Comparison of ENCODE assay signal across 20 cellular contexts in genomic region chr22:26499188-26499703, GRCh38.
"Had no signal": no experiment of that assay in that cellular context is flagged by ENCODE, and none has a peak within 500 bp of the region (broad histone marks: within the 10 kb centered on the region; RNA-seq: fewer than 3 reads in every experiment).

No MANE protein-coding gene starts in this region.

- H3K4me3 Mint-ChIP-seq: activated CD8-positive, alpha-beta T cell treated with anti-CD3 and anti-CD28 coated beads, Interleukin-2, amount 10 ng/mL, durations not matched to agents 7 days and 5 days; activated naive CD4-positive, alpha-beta T cell treated with anti-CD3 and anti-CD28 coated beads, Interleukin-2, amount 50 U/mL, for 24 hours; activated T-cell treated with anti-CD3 and anti-CD28 coated beads, Interleukin-2, amount 50 U/mL, for 4 hours; natural killer cell treated with Interleukin-12 subunit alpha and Interleukin-12 subunit beta and Interleukin-15 and Interleukin-18, amount 100 ng/mL, for 72 hours; stimulated activated memory B cell treated with anti-CD40 and anti-IgM and Interleukin-4, amounts not matched to agents 10 μg/mL and 1 μg/mL and 100 μg/mL, for 72 hours; T-cell had no signal

- H3K27me3 ChIP-seq: body of pancreas, colonic mucosa, neutrophil, spleen, upper lobe of right lung had no signal

- H3K9ac ChIP-seq: parathyroid adenoma had no signal

- H3K27ac Mint-ChIP-seq: activated CD8-positive, alpha-beta T cell treated with anti-CD3 and anti-CD28 coated beads, Interleukin-2, amount 10 ng/mL, durations not matched to agents 7 days and 5 days; activated naive CD4-positive, alpha-beta T cell treated with anti-CD3 and anti-CD28 coated beads, Interleukin-2, amount 50 U/mL, for 24 hours; natural killer cell treated with Interleukin-12 subunit alpha and Interleukin-12 subunit beta and Interleukin-15 and Interleukin-18, amount 100 ng/mL, for 72 hours; stimulated activated memory B cell treated with anti-CD40 and anti-IgM and Interleukin-4, amounts not matched to agents 10 μg/mL and 1 μg/mL and 100 μg/mL, for 72 hours had no signal

- DNase-seq: activated CD4-positive, alpha-beta T cell treated with anti-CD3 and anti-CD28 coated beads for 48 hours; activated CD4-positive, CD25-positive, alpha-beta regulatory T cell; activated CD8-positive, alpha-beta T cell treated with anti-CD3 and anti-CD28 coated beads, Interleukin-2, amount 10 ng/mL, durations not matched to agents 7 days and 5 days; activated T-cell treated with anti-CD3 and anti-CD28 coated beads, Interleukin-2, amount 50 U/mL, for 4 hours; amniotic stem cell; body of pancreas; central memory CD4-positive, alpha-beta T cell; colonic mucosa; mesendoderm; spleen; stimulated activated CD4-positive, alpha-beta T cell treated with anti-CD3 and anti-CD28 coated beads, Interleukin-4, amount 100 ng/mL, for 4 hours; T-cell; T1000; upper lobe of right lung had no signal

- H3K79me2 ChIP-seq: parathyroid adenoma had no signal

- H3K9me3 Mint-ChIP-seq: activated naive CD4-positive, alpha-beta T cell treated with anti-CD3 and anti-CD28 coated beads, Interleukin-2, amount 50 U/mL, for 24 hours; activated T-cell treated with anti-CD3 and anti-CD28 coated beads, Interleukin-2, amount 50 U/mL, for 4 hours; natural killer cell treated with Interleukin-12 subunit alpha and Interleukin-12 subunit beta and Interleukin-15 and Interleukin-18, amount 100 ng/mL, for 72 hours; stimulated activated memory B cell treated with anti-CD40 and anti-IgM and Interleukin-4, amounts not matched to agents 10 μg/mL and 1 μg/mL and 100 μg/mL, for 72 hours; T-cell had no signal

- H2AFZ ChIP-seq: parathyroid adenoma had no signal

- H3K27ac ChIP-seq: body of pancreas, colonic mucosa, neutrophil, parathyroid adenoma, spleen, upper lobe of right lung had no signal

- H3K27me3 Mint-ChIP-seq: activated naive CD4-positive, alpha-beta T cell treated with anti-CD3 and anti-CD28 coated beads, Interleukin-2, amount 50 U/mL, for 24 hours; natural killer cell treated with Interleukin-12 subunit alpha and Interleukin-12 subunit beta and Interleukin-15 and Interleukin-18, amount 100 ng/mL, for 72 hours; stimulated activated memory B cell treated with anti-CD40 and anti-IgM and Interleukin-4, amounts not matched to agents 10 μg/mL and 1 μg/mL and 100 μg/mL, for 72 hours; T-cell had no signal

- H3K4me3 ChIP-seq: body of pancreas, colonic mucosa, spleen, upper lobe of right lung had no signal

- ATAC-seq: activated CD8-positive, alpha-beta T cell treated with anti-CD3 and anti-CD28 coated beads, Interleukin-2, amount 10 ng/mL, durations not matched to agents 7 days and 5 days; activated T-cell treated with anti-CD3 and anti-CD28 coated beads, Interleukin-2, amount 50 U/mL, for 4 hours; body of pancreas; natural killer cell treated with Interleukin-12 subunit alpha and Interleukin-12 subunit beta and Interleukin-15 and Interleukin-18, amount 100 ng/mL, for 72 hours; sciatic nerve; stimulated activated memory B cell treated with anti-CD40 and anti-IgM and Interleukin-4, amounts not matched to agents 10 μg/mL and 1 μg/mL and 100 μg/mL, for 72 hours; T-cell; upper lobe of right lung had no signal

- H3K9me3 ChIP-seq: body of pancreas, colonic mucosa, neutrophil, spleen, upper lobe of right lung had no signal

- H3K4me1 ChIP-seq: colonic mucosa, parathyroid adenoma had no signal
